Comparison of ENCODE assay signal across 8 cellular contexts in the genomic region with DNA sequence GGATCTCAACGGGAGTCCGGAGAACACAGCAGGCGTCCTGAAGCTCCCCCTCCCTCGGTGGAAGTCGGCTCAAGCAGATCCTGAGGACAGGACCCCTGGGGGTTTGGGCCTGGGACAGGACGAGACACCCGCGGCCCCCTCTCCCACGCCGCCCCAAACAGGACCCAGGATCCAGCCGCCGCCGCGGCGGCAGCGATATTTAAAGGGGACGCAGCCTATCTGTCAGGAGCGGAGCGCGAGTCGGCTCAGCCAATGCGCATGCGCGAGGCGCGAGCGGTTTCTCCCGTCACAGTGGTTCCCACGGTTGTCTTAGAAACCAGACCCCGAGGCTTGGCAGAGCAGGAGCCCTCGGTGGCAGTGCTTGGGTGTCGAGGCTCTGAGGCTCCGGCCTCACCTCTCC.
DNase-seq lines count a peak whose midpoint lies in the region; ATAC-seq and TF ChIP-seq lines count a peak whose summit lies in the region.
"Not testable (repeated sequence)": the region's sequence is repeated elsewhere in the genome, so short reads cannot be mapped to it uniquely, and the experiment has no call there.

No MANE protein-coding gene starts in this region.

- not testable (repeated sequence) for H3K79me2 ChIP-seq in DND-41 (ENCODE audit: insufficient read depth, low read length)

- H3K4me3 ChIP-seq in DND-41 (ENCODE audit: low read depth in 1 of 2, low read length in 2 of 2); gastroesophageal sphincter: not testable (repeated sequence)

- WGBS in gastroesophageal sphincter (ENCODE audit: low coverage in 1 of 2), 2 donors, result no CpG with 5 or more reads among the region's 33 CpGs

- TF ChIP-seq POLR2A in gastroesophageal sphincter (IDR thresholded peaks at IDR 0.05), result not testable (repeated sequence)

- not testable (repeated sequence) for H3K36me3 ChIP-seq in DND-41 (ENCODE audit: insufficient read depth, low read length); gastroesophageal sphincter

- POLR2A ChIA-PET in naive thymus-derived CD8-positive, alpha-beta T cell (lab: Charles Lee), result not testable (repeated sequence)

- H3K27ac ChIP-seq in DND-41 (ENCODE audit: low read length); gastroesophageal sphincter: not testable (repeated sequence)

- not testable (repeated sequence) for H3K27ac Mint-ChIP-seq in naive thymus-derived CD8-positive, alpha-beta T cell

- not testable (repeated sequence) for H3K9me3 ChIP-seq in DND-41 (ENCODE audit: insufficient read depth, low read length, severe bottlenecking); gastroesophageal sphincter

- not testable (repeated sequence) for H3K4me2 ChIP-seq in DND-41 (ENCODE audit: insufficient read depth, low read length)

- not testable (repeated sequence) for H3K4me1 Mint-ChIP-seq in naive thymus-derived CD8-positive, alpha-beta T cell

- not testable (repeated sequence) for TF ChIP-seq EP300 in gastroesophageal sphincter (IDR thresholded peaks at IDR 0.05)

- DNase-seq in DND-41; naive thymus-derived CD8-positive, alpha-beta T cell: not testable (repeated sequence)

- not testable (repeated sequence) for H3K9me3 Mint-ChIP-seq in naive thymus-derived CD8-positive, alpha-beta T cell

- not testable (repeated sequence) for H3K36me3 Mint-ChIP-seq in naive thymus-derived CD8-positive, alpha-beta T cell

- H2AFZ ChIP-seq in DND-41 (ENCODE audit: low read depth, low read length), result not testable (repeated sequence)

- H3K4me1 ChIP-seq in DND-41 (ENCODE audit: insufficient read depth, low read length); gastroesophageal sphincter: not testable (repeated sequence)

- H3K9ac ChIP-seq in DND-41 (ENCODE audit: low read depth, low read length), result not testable (repeated sequence)

- ATAC-seq in DND-41 (ENCODE audit: insufficient read depth, low read depth) (peak; percentile 74), GM19372 (IDR thresholded peaks at IDR 0.05; ENCODE audit: low read depth, unreplicated experiment) (peak; percentile 37), GM21619 (IDR thresholded peaks at IDR 0.05; ENCODE audit: unreplicated experiment) (peak; percentile 64), HG02884 (IDR thresholded peaks at IDR 0.05; ENCODE audit: unreplicated experiment) (peak; percentile 63), HG03354 (IDR thresholded peaks at IDR 0.05; ENCODE audit: poor library complexity, severe bottlenecking, unreplicated experiment) (peak; percentile 73), gastroesophageal sphincter (peak; percentile 74)
- peak; percentile 55 to 74 for ATAC-seq in activated CD4-positive, CD25-positive, alpha-beta regulatory T cell treated with anti-CD3 and anti-CD28 coated beads, Interleukin-2, amount 50 U/mL, for 24 hours
- peak; percentile 51 to 63 for ATAC-seq in naive thymus-derived CD8-positive, alpha-beta T cell

- not testable (repeated sequence) for H3K27me3 Mint-ChIP-seq in naive thymus-derived CD8-positive, alpha-beta T cell

- not testable (repeated sequence) for H3K27me3 ChIP-seq in DND-41 (ENCODE audit: insufficient read depth, low read length, poor library complexity); gastroesophageal sphincter

- not testable (repeated sequence) for TF ChIP-seq CTCF in DND-41 (IDR thresholded peaks at IDR 0.05; ENCODE audit: borderline replicate concordance, extremely low read depth, low read length, poor library complexity, severe bottlenecking); gastroesophageal sphincter (IDR thresholded peaks at IDR 0.05)

- H4K20me1 ChIP-seq in DND-41 (ENCODE audit: insufficient read depth, low read length), result not testable (repeated sequence)

- not testable (repeated sequence) for H3K4me3 Mint-ChIP-seq in naive thymus-derived CD8-positive, alpha-beta T cell
